ENCODE assay signal across 21 cellular contexts in genomic region chr1:106678661-106679060, GRCh38.
"Had no signal": no experiment of that assay in that cellular context is flagged by ENCODE, and none has a peak within 500 bp of the region (broad histone marks: within the 10 kb centered on the region; RNA-seq: fewer than 3 reads in every experiment).

No MANE protein-coding gene starts in this region.

- H3K27ac Mint-ChIP-seq: activated B cell treated with CpG ODN at 0.5 μM for 24 hours; activated CD4-positive, alpha-beta T cell treated with anti-CD3 and anti-CD28 coated beads, Interleukin-2, amount 10 ng/mL, durations not matched to agents 24 days and 14 days; activated naive CD8-positive, alpha-beta T cell treated with anti-CD3 and anti-CD28 coated beads for 36 hours; activated T-cell treated with anti-CD3 and anti-CD28 coated beads, Interleukin-2, amount 50 U/mL, for 72 hours; effector memory CD8-positive, alpha-beta T cell; naive B cell; stimulated activated effector memory CD8-positive, alpha-beta T cell treated with anti-CD3 and anti-CD28 coated beads, Interleukin-12 subunit alpha, Interleukin-12 subunit beta, amount 100 ng/mL, for 72 hours; T-helper 17 cell had no signal

- ATAC-seq: activated T-cell treated with anti-CD3 and anti-CD28 coated beads, Interleukin-2, amount 50 U/mL, for 72 hours; effector memory CD8-positive, alpha-beta T cell; left lung; pancreas; sciatic nerve; stimulated activated effector memory CD8-positive, alpha-beta T cell treated with anti-CD3 and anti-CD28 coated beads, Interleukin-12 subunit alpha, Interleukin-12 subunit beta, amount 100 ng/mL, for 72 hours; T-helper 17 cell had no signal

- DNase-seq: activated B cell treated with CpG ODN at 0.5 μM for 24 hours; activated CD4-positive, alpha-beta T cell treated with anti-CD3 and anti-CD28 coated beads, Interleukin-2, amount 10 ng/mL, durations not matched to agents 24 days and 14 days; activated CD8-positive, alpha-beta memory T cell treated with anti-CD3 and anti-CD28 coated beads, Interleukin-2, amount 50 U/mL, for 48 hours; activated gamma-delta T cell; activated naive CD8-positive, alpha-beta T cell treated with anti-CD3 and anti-CD28 coated beads for 36 hours; activated T-cell treated with anti-CD3 and anti-CD28 coated beads, Interleukin-2, amount 50 U/mL, for 72 hours; anterior cingulate cortex; dermis blood vessel endothelial cell; effector memory CD8-positive, alpha-beta T cell; hippocampal formation; kidney; left lung; mammary epithelial cell; naive B cell; pancreas; stimulated activated CD4-positive, alpha-beta T cell treated with anti-CD3 and anti-CD28 coated beads, Interleukin-12 subunit alpha, Interleukin-12 subunit beta, amount 100 ng/mL, for 4 hours; stimulated activated CD4-positive, alpha-beta T cell treated with anti-CD3 and anti-CD28 coated beads, Interleukin-2, amount 100 ng/mL, for 24 hours; T-helper 17 cell; thyroid gland had no signal

- H3K9me3 Mint-ChIP-seq: activated B cell treated with CpG ODN at 0.5 μM for 24 hours; activated CD4-positive, alpha-beta T cell treated with anti-CD3 and anti-CD28 coated beads, Interleukin-2, amount 10 ng/mL, durations not matched to agents 24 days and 14 days; activated naive CD8-positive, alpha-beta T cell treated with anti-CD3 and anti-CD28 coated beads for 36 hours had no signal

- H3K27me3 Mint-ChIP-seq: activated B cell treated with CpG ODN at 0.5 μM for 24 hours; activated CD4-positive, alpha-beta T cell treated with anti-CD3 and anti-CD28 coated beads, Interleukin-2, amount 10 ng/mL, durations not matched to agents 24 days and 14 days; activated naive CD8-positive, alpha-beta T cell treated with anti-CD3 and anti-CD28 coated beads for 36 hours; effector memory CD8-positive, alpha-beta T cell; naive B cell; T-helper 17 cell had no signal

- H3K36me3 Mint-ChIP-seq: activated naive CD8-positive, alpha-beta T cell treated with anti-CD3 and anti-CD28 coated beads for 36 hours; naive B cell; stimulated activated effector memory CD8-positive, alpha-beta T cell treated with anti-CD3 and anti-CD28 coated beads, Interleukin-12 subunit alpha, Interleukin-12 subunit beta, amount 100 ng/mL, for 72 hours had no signal

- H3K4me3 ChIP-seq: left lung, pancreas, thyroid gland had no signal

- H3K27ac ChIP-seq: left lung, pancreas, thyroid gland had no signal

- H3K4me1 Mint-ChIP-seq: activated B cell treated with CpG ODN at 0.5 μM for 24 hours; activated CD4-positive, alpha-beta T cell treated with anti-CD3 and anti-CD28 coated beads, Interleukin-2, amount 10 ng/mL, durations not matched to agents 24 days and 14 days; activated naive CD8-positive, alpha-beta T cell treated with anti-CD3 and anti-CD28 coated beads for 36 hours; naive B cell; stimulated activated effector memory CD8-positive, alpha-beta T cell treated with anti-CD3 and anti-CD28 coated beads, Interleukin-12 subunit alpha, Interleukin-12 subunit beta, amount 100 ng/mL, for 72 hours; T-helper 17 cell had no signal

- H3K4me3 Mint-ChIP-seq: activated B cell treated with CpG ODN at 0.5 μM for 24 hours; activated CD4-positive, alpha-beta T cell treated with anti-CD3 and anti-CD28 coated beads, Interleukin-2, amount 10 ng/mL, durations not matched to agents 24 days and 14 days; activated naive CD8-positive, alpha-beta T cell treated with anti-CD3 and anti-CD28 coated beads for 36 hours; activated T-cell treated with anti-CD3 and anti-CD28 coated beads, Interleukin-2, amount 50 U/mL, for 72 hours; effector memory CD8-positive, alpha-beta T cell; naive B cell; stimulated activated effector memory CD8-positive, alpha-beta T cell treated with anti-CD3 and anti-CD28 coated beads, Interleukin-12 subunit alpha, Interleukin-12 subunit beta, amount 100 ng/mL, for 72 hours; T-helper 17 cell had no signal
